ENCODE assay signal across 6 cellular contexts in genomic region chr12:55931317-55931779, GRCh38. TPM values are rescaled to one million over a fixed set of nuclear protein-coding genes. Genes with fewer than 3 reads are reported as not detected.
A peak's percentile ranks its signal among the peaks of the same experiment; 100 is the strongest.
DNase-seq lines count a peak whose midpoint lies in the region; ATAC-seq and TF ChIP-seq lines count a peak whose summit lies in the region.

No MANE protein-coding gene starts in this region.

- TF ChIP-seq CTCF in fibroblast of mammary gland (conservative IDR thresholded peaks at IDR 0.05; ENCODE audit: control insufficient read depth, insufficient read depth, low read depth, low read length) (no peak), suprapubic skin (IDR thresholded peaks at IDR 0.05) (no peak)

- no peaks in the 10 kb centered on the region for H3K36me3 ChIP-seq in suprapubic skin

- no peaks in the 10 kb centered on the region for H3K9me3 ChIP-seq in suprapubic skin

- no peaks in the 10 kb centered on the region for H3K27me3 ChIP-seq in suprapubic skin

- ATAC-seq in HG02840 (IDR thresholded peaks at IDR 0.05; ENCODE audit: low FRiP score, unreplicated experiment), result no peak

- H3K27ac ChIP-seq in suprapubic skin, result peak overlapping the region; percentile 98

- peaks cover 50% of the 10 kb centered on the region for H3K4me1 Mint-ChIP-seq in activated CD4-positive, alpha-beta T cell treated with anti-CD3 and anti-CD28 coated beads, Interleukin-2, amount 10 ng/mL, durations not matched to agents 24 days and 14 days

- 3% methylated on average over 10 of the region's 10 CpGs for WGBS in suprapubic skin

- TF ChIP-seq POLR2A in suprapubic skin (IDR thresholded peaks at IDR 0.05), result no peak

- DNase-seq in activated CD4-positive, alpha-beta T cell treated with anti-CD3 and anti-CD28 coated beads, Interleukin-2, amount 10 ng/mL, durations not matched to agents 24 days and 14 days, result no peak
- DNase-seq in activated CD4-positive, alpha-beta T cell treated with anti-CD3 and anti-CD28 coated beads, Interleukin-2, amount 50 U/mL, for 1 hour, result no peak
- no peak for DNase-seq in fibroblast of mammary gland (ENCODE audit: low read depth)
- DNase-seq in suprapubic skin (ENCODE audit: low spot score in 2 of 2), result peak in 1 of 2 donors; percentile 68
- no peak for DNase-seq in NCI-H524 treated with DMSO at 0.1 percent for 48 hours (lab: John Stamatoyannopoulos, UW)

- intact Hi-C loops in activated CD4-positive, alpha-beta T cell treated with anti-CD3 and anti-CD28 coated beads, Interleukin-2, amount 10 ng/mL, durations not matched to agents 24 days and 14 days (cut with micrococcal nuclease), result no loop called here

- H3K4me3 ChIP-seq in fibroblast of mammary gland (ENCODE audit: control insufficient read depth, low read depth, low read length), result peak overlapping the region; percentile 78
- peak overlapping the region; percentile 67 for H3K4me3 ChIP-seq in suprapubic skin

- H3K9me3 Mint-ChIP-seq in activated CD4-positive, alpha-beta T cell treated with anti-CD3 and anti-CD28 coated beads, Interleukin-2, amount 10 ng/mL, durations not matched to agents 24 days and 14 days, result no peaks in the 10 kb centered on the region

- TF ChIP-seq EP300 in suprapubic skin (IDR thresholded peaks at IDR 0.05), result no peak

- H3K27me3 Mint-ChIP-seq in activated CD4-positive, alpha-beta T cell treated with anti-CD3 and anti-CD28 coated beads, Interleukin-2, amount 10 ng/mL, durations not matched to agents 24 days and 14 days, result peaks cover 2% of the 10 kb centered on the region

- H3K27ac Mint-ChIP-seq in activated CD4-positive, alpha-beta T cell treated with anti-CD3 and anti-CD28 coated beads, Interleukin-2, amount 10 ng/mL, durations not matched to agents 24 days and 14 days, result peak overlapping the region; percentile 98

- peaks cover 81% of the 10 kb centered on the region for H3K4me1 ChIP-seq in suprapubic skin

- peaks cover 51% of the 10 kb centered on the region for H3K36me3 Mint-ChIP-seq in activated CD4-positive, alpha-beta T cell treated with anti-CD3 and anti-CD28 coated beads, Interleukin-2, amount 10 ng/mL, durations not matched to agents 24 days and 14 days (ENCODE audit: low read depth)

- H3K4me3 Mint-ChIP-seq in activated CD4-positive, alpha-beta T cell treated with anti-CD3 and anti-CD28 coated beads, Interleukin-2, amount 10 ng/mL, durations not matched to agents 24 days and 14 days, result peak overlapping the region; percentile 99

RNA-seq across cellular contexts. Expression of gene DGKA, which starts 0.4 kb away (rescaled TPM):
- 355 and 365 TPM in 2 replicates for total RNA-seq in activated CD4-positive, alpha-beta T cell treated with anti-CD3 and anti-CD28 coated beads, Interleukin-2, amount 10 ng/mL, durations not matched to agents 24 days and 14 days
- 100 to 1,000 TPM; 185 to 556 (median 198) TPM for total RNA-seq in suprapubic skin

RNA-seq across cellular contexts. Expression of gene PYM1, which starts 3.7 kb away (rescaled TPM):
- 34.8 and 35.6 TPM in 2 replicates for total RNA-seq in activated CD4-positive, alpha-beta T cell treated with anti-CD3 and anti-CD28 coated beads, Interleukin-2, amount 10 ng/mL, durations not matched to agents 24 days and 14 days
- total RNA-seq in suprapubic skin, result 10 to 100 TPM; 32.0 to 41.8 (median 37.4) TPM

RNA-seq across cellular contexts. Expression of gene PMEL, which starts 34.5 kb away (rescaled TPM):
- total RNA-seq in activated CD4-positive, alpha-beta T cell treated with anti-CD3 and anti-CD28 coated beads, Interleukin-2, amount 10 ng/mL, durations not matched to agents 24 days and 14 days, result not detected in 2 replicates
- 100 to 1,000 TPM in 1 of 4 donors, 10 to 100 TPM in 3; 54.4 to 188 (median 71.7) TPM for total RNA-seq in suprapubic skin

RNA-seq across cellular contexts. Expression of gene CDK2, which starts 35.3 kb away (rescaled TPM):
- total RNA-seq in activated CD4-positive, alpha-beta T cell treated with anti-CD3 and anti-CD28 coated beads, Interleukin-2, amount 10 ng/mL, durations not matched to agents 24 days and 14 days, result 108 and 110 TPM in 2 replicates
- total RNA-seq in suprapubic skin, result 10 to 100 TPM; 18.4 to 33.2 (median 28.6) TPM

RNA-seq across cellular contexts. Expression of gene RAB5B, which starts 42.5 kb away (rescaled TPM):
- 39.0 and 40.2 TPM in 2 replicates for total RNA-seq in activated CD4-positive, alpha-beta T cell treated with anti-CD3 and anti-CD28 coated beads, Interleukin-2, amount 10 ng/mL, durations not matched to agents 24 days and 14 days
- 100 to 1,000 TPM in 3 of 4 donors, 10 to 100 TPM in 1; 97.1 to 143 (median 114) TPM for total RNA-seq in suprapubic skin

Comparison
In these comparisons a context has a peak if more than half of its experiments do, and no peak if none do; other contexts are left out.
1. RNA of gene PMEL, which starts 34.5 kb away (total RNA-seq): 54.4 to 188 TPM in suprapubic skin; not detected in activated CD4-positive, alpha-beta T cell treated with anti-CD3 and anti-CD28 coated beads, Interleukin-2, amount 10 ng/mL, durations not matched to agents 24 days and 14 days; every median in the first group is over 10 times any median in the second.